ENCODE assay signal across 7 cellular contexts in the genomic region with DNA sequence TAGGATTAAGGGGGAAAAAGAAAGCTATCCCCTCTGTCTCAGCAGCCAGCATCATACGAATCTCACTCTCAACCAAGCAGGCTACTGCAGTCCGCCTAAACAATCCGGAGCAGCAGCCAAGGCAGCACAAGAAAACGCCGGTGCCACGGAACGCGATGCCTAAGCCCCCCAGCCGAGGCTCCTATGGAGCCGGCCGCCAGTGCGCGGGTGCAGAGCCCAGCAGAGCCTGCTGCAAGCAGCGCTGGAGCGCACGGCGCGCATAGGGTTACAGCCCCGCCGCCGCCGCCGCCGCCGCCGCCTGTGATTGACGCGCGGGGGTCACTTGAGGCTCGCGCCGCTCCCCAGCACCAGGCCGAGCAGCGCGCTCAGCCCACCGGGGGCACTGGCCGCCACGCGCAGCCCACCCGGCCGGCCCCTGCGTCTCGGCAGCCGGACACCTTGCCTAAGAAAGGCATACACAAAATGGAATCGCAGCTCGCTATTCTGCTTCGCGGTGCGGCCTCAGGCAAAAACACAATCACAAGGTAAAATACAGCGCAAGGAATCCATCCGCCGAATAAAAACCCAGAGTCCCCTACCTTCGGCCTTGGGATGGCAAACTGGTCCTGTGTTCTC. TPM values are rescaled to one million over a fixed set of nuclear protein-coding genes. Genes with fewer than 3 reads are reported as not detected.
DNase-seq lines count a peak whose midpoint lies in the region; ATAC-seq, FAIRE-seq and TF ChIP-seq lines count a peak whose summit lies in the region.

No MANE protein-coding gene starts in this region.

- H3K36me3 ChIP-seq in heart left ventricle (no peaks in the 10 kb centered on the region), pancreas (no peaks in the 10 kb centered on the region)

- 1 to 2% (median 1%) methylated on average over 38 to 53 of the region's 53 CpGs for WGBS in heart left ventricle, 4 donors
- WGBS in pancreas, 2 donors: 0% methylated on average over 53 of the region's 53 CpGs

- peak overlapping the region; percentile 91 for H3K4me3 Mint-ChIP-seq in activated naive CD8-positive, alpha-beta T cell

- peak; percentile 37 to 86 (median 76) for ATAC-seq in heart left ventricle
- peak; percentile 83 to 87 (median 84) for ATAC-seq in pancreas
- ATAC-seq in HG03039 (IDR thresholded peaks at IDR 0.05; ENCODE audit: unreplicated experiment): no peak
- ATAC-seq in GM21786 (IDR thresholded peaks at IDR 0.05; ENCODE audit: unreplicated experiment): no peak

- no peak for FAIRE-seq in pancreas (lab: Jason Lieb, UNC)

- H3K4me1 ChIP-seq in heart left ventricle (peaks cover 3 to 49% (median 29%) of the 10 kb centered on the region in 12 donors), pancreas (peaks cover 0 to 12% (median 0%) of the 10 kb centered on the region in 3 donors)

- H3K9me3 Mint-ChIP-seq in activated naive CD8-positive, alpha-beta T cell (ENCODE audit: low read depth): no peaks in the 10 kb centered on the region

- H3K27ac Mint-ChIP-seq in activated naive CD8-positive, alpha-beta T cell: no peak overlapping the region

- H3K27me3 ChIP-seq in heart left ventricle (peaks cover 0 to 15% (median 0%) of the 10 kb centered on the region in 9 donors), pancreas (no peaks in the 10 kb centered on the region)

- H3K27ac ChIP-seq in heart left ventricle (peak overlapping the region; percentile 12 to 80 (median 58)), pancreas (peak overlapping the region in 3 of 4 donors; percentile 25 to 44 (median 35))

- peaks cover 78% of the 10 kb centered on the region for H3K4me1 Mint-ChIP-seq in activated naive CD8-positive, alpha-beta T cell (ENCODE audit: low read depth)

- TF ChIP-seq CTCF in heart left ventricle (IDR thresholded peaks at IDR 0.05) (no peak), pancreas (IDR thresholded peaks at IDR 0.05) (no peak)

- peak; percentile 19 for TF ChIP-seq POLR2A in GM19193 (IDR thresholded peaks at IDR 0.05; ENCODE audit: extremely low read depth, insufficient read depth, insufficient read length)
- TF ChIP-seq POLR2A in heart left ventricle (IDR thresholded peaks at IDR 0.05): no peak

- H3K4me3 ChIP-seq in heart left ventricle: peak overlapping the region; percentile 41 to 75 (median 66)
- peak overlapping the region; percentile 56 to 72 (median 69) for H3K4me3 ChIP-seq in pancreas

- no peaks in the 10 kb centered on the region for H3K36me3 Mint-ChIP-seq in activated naive CD8-positive, alpha-beta T cell

- intact Hi-C loops in heart left ventricle (cut with DNase I) (loop anchor here in 3 of 10 donors (2.0 to 10.0 kb wide), 7 partner anchors 36 to 343 kb away; no protein-coding TSS in a partner anchor), pancreas (cut with DNase I) (no loop called here)

- H3K27me3 Mint-ChIP-seq in activated naive CD8-positive, alpha-beta T cell: no peaks in the 10 kb centered on the region

- DNase-seq in NCI-H82 treated with DMSO at 0.1 percent for 48 hours (lab: John Stamatoyannopoulos, UW; ENCODE audit: unreplicated experiment): peak; percentile 10
- DNase-seq in heart left ventricle: peak; percentile 25 to 66 (median 42)
- DNase-seq in pancreas: peak in 4 of 6 donors; percentile 28 to 72 (median 54)

- no peaks in the 10 kb centered on the region for H3K9me3 ChIP-seq in heart left ventricle
- H3K9me3 ChIP-seq in pancreas: no peaks in the 10 kb centered on the region

RNA-seq across cellular contexts. Expression of a gene that starts 0.8 kb away (rescaled TPM):
- total RNA-seq in heart left ventricle (10 to 100 TPM in 1 of 9 donors, 1 to 10 TPM in 8; 3.2 to 11.9 (median 5.1) TPM), pancreas (1 to 10 TPM; 2.8 to 5.0 (median 3.1) TPM)
- polyA plus RNA-seq in heart left ventricle (1 to 10 TPM; 4.1 TPM), pancreas (1 to 10 TPM; 2.7 to 3.7 TPM)

Comparison
In these comparisons a context has a peak if more than half of its experiments do, and no peak if none do; other contexts are left out.
1. ATAC-seq: peak in heart left ventricle (4 of 4) and pancreas (4 of 4); none in HG03039 (single experiment) and GM21786 (single experiment).
2. Peak in every context shown above with its lines, with median percentiles within 50 percentile points of each other: DNase-seq.